Comparison of ENCODE assay signal across 1 cellular context in the genomic region with DNA sequence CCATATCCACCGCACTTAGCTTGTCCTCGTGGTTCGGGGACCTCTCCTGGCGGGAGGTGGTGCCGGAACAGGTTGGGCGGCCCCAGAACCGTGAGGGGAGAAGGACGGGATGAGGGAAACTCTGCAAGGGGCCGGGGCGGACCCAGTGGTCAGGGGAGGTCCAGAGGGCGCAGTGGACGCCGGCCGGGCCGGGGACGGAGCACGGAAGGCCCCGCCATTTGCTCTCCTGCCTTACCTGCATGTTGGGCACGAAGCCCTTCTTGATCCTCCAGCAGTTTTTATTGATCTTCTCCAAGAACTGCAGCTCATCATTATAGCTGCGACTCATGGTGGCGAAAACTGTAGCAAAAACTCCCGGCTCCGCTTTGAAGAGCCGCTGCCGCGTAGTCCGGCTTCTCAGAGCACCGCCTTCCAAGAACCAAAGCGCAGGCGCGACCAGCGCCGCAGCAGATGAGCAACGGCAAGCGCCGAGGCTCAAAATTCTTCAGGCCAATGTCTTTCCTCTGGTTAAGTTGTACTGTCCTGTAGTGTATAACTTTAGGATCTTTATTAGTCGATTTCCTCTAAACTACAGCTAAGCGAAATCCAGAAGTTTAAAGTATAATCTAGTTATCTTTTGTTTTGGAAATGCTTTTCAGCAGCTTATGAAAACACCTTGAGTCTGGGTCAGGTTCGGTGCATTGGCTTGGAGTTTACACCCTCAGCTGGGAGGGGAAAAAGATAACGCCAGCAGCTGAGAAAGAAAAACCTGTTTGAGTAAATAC.
TF ChIP-seq lines count a peak whose summit lies in the region.

A gene (minus strand): TSS at position 419 of the 764 bp plus-strand sequence. CDS start 91 bp downstream, at position 328.

TF ChIP-seq in HepG2, 621 proteins besides CTCF, POLR2A, EP300 and RAD21 (continued from another document and continues in another):
- TF ChIP-seq, protein P1, sequence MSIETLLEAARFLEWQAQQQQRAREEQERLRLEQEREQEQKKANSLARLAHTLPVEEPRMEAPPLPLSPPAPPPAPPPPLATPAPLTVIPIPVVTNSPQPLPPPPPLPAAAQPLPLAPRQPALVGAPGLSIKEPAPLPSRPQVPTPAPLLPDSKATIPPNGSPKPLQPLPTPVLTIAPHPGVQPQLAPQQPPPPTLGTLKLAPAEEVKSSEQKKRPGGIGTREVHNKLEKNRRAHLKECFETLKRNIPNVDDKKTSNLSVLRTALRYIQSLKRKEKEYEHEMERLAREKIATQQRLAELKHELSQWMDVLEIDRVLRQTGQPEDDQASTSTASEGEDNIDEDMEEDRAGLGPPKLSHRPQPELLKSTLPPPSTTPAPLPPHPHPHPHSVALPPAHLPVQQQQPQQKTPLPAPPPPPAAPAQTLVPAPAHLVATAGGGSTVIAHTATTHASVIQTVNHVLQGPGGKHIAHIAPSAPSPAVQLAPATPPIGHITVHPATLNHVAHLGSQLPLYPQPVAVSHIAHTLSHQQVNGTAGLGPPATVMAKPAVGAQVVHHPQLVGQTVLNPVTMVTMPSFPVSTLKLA (IDR thresholded peaks at IDR 0.05) = no peak
- no peak for TF ChIP-seq DNMT1 (CRISPR knock-in tag; IDR thresholded peaks at IDR 0.05)
- TF ChIP-seq, protein P2, sequence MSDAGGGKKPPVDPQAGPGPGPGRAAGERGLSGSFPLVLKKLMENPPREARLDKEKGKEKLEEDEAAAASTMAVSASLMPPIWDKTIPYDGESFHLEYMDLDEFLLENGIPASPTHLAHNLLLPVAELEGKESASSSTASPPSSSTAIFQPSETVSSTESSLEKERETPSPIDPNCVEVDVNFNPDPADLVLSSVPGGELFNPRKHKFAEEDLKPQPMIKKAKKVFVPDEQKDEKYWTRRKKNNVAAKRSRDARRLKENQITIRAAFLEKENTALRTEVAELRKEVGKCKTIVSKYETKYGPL (CRISPR knock-in tag; IDR thresholded peaks at IDR 0.05) = no peak; the same call in 1 of the 2 replicates
- TF ChIP-seq MXD4 (CRISPR knock-in tag; IDR thresholded peaks at IDR 0.05) = no peak
- TF ChIP-seq SRSF1 (optimal IDR thresholded peaks at IDR 0.05; ENCODE audit: low read depth, low read length) = no peak
- TF ChIP-seq ZNF652 (CRISPR knock-in tag; IDR thresholded peaks at IDR 0.05; ENCODE audit: borderline replicate concordance, low read depth) = no peak
- TF ChIP-seq CREB1 (IDR thresholded peaks at IDR 0.05) = no peak
- peak; percentile 55 for TF ChIP-seq CREB1 (CRISPR knock-in tag; IDR thresholded peaks at IDR 0.05)
- no peak for TF ChIP-seq KLF15 (CRISPR knock-in tag; IDR thresholded peaks at IDR 0.05; ENCODE audit: borderline replicate concordance)
- TF ChIP-seq TGIF2 (CRISPR knock-in tag; IDR thresholded peaks at IDR 0.05) = peak; percentile 66; the same call in 1 of the 2 replicates
- TF ChIP-seq, protein P3, sequence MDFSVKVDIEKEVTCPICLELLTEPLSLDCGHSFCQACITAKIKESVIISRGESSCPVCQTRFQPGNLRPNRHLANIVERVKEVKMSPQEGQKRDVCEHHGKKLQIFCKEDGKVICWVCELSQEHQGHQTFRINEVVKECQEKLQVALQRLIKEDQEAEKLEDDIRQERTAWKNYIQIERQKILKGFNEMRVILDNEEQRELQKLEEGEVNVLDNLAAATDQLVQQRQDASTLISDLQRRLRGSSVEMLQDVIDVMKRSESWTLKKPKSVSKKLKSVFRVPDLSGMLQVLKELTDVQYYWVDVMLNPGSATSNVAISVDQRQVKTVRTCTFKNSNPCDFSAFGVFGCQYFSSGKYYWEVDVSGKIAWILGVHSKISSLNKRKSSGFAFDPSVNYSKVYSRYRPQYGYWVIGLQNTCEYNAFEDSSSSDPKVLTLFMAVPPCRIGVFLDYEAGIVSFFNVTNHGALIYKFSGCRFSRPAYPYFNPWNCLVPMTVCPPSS (IDR thresholded peaks at IDR 0.05) = no peak
- 0 out of 2 replicates have a peak, but pooled peaks have one; percentile 8 for TF ChIP-seq ZNF331 (CRISPR knock-in tag; IDR thresholded peaks at IDR 0.05)
- TF ChIP-seq JDP2 (CRISPR knock-in tag; IDR thresholded peaks at IDR 0.05; ENCODE audit: borderline replicate concordance) = no peak
- no peak for TF ChIP-seq FOXC1 (CRISPR knock-in tag; IDR thresholded peaks at IDR 0.05; ENCODE audit: borderline replicate concordance)
- TF ChIP-seq ZNF781 (CRISPR knock-in tag; IDR thresholded peaks at IDR 0.05; ENCODE audit: borderline replicate concordance, not compliant biosample characterization) = no peak
- TF ChIP-seq ZNF367 (CRISPR knock-in tag; IDR thresholded peaks at IDR 0.05; ENCODE audit: borderline replicate concordance) = no peak
- no peak for TF ChIP-seq ARID2 (CRISPR knock-in tag; IDR thresholded peaks at IDR 0.05; ENCODE audit: borderline replicate concordance)
- peak; percentile 45; the same call in 1 of the 2 replicates for TF ChIP-seq ZNF747 (CRISPR knock-in tag; IDR thresholded peaks at IDR 0.05; ENCODE audit: borderline replicate concordance)
- no peak for TF ChIP-seq MAFF (IDR thresholded peaks at IDR 0.05; ENCODE audit: low read depth, low read length)
- TF ChIP-seq POLR2AphosphoS2 (IDR thresholded peaks at IDR 0.05; ENCODE audit: low read depth, low read length) = no peak
- TF ChIP-seq KLF6 (CRISPR knock-in tag; IDR thresholded peaks at IDR 0.05) = no peak
- TF ChIP-seq EED (CRISPR knock-in tag; IDR thresholded peaks at IDR 0.05) = no peak; the same call in 1 of the 2 replicates
- TF ChIP-seq, protein P4, sequence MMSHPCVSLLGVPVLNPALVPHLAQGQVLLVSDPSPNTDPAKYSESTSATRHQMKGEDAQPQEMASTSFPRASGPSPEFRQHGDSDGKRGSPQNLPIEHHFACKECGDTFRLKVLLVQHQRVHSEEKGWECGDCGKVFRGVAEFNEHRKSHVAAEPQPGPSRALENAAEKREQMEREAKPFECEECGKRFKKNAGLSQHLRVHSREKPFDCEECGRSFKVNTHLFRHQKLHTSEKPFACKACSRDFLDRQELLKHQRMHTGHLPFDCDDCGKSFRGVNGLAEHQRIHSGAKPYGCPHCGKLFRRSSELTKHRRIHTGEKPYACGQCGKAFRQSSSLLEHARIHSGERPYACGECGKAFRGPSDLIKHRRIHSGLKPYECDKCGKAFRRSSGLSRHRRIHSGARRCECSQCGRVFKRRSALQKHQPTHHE (CRISPR knock-in tag; IDR thresholded peaks at IDR 0.05; ENCODE audit: borderline replicate concordance) = no peak
- no peak for TF ChIP-seq SSRP1 (CRISPR knock-in tag; IDR thresholded peaks at IDR 0.05)
- peak; percentile 47; the same call in 1 of the 2 replicates for TF ChIP-seq MTA1 (CRISPR knock-in tag; IDR thresholded peaks at IDR 0.05; ENCODE audit: borderline replicate concordance)
- TF ChIP-seq, protein P5, sequence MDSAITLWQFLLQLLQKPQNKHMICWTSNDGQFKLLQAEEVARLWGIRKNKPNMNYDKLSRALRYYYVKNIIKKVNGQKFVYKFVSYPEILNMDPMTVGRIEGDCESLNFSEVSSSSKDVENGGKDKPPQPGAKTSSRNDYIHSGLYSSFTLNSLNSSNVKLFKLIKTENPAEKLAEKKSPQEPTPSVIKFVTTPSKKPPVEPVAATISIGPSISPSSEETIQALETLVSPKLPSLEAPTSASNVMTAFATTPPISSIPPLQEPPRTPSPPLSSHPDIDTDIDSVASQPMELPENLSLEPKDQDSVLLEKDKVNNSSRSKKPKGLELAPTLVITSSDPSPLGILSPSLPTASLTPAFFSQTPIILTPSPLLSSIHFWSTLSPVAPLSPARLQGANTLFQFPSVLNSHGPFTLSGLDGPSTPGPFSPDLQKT (CRISPR knock-in tag; IDR thresholded peaks at IDR 0.05; ENCODE audit: borderline replicate concordance) = no peak
- TF ChIP-seq IKZF1 (IDR thresholded peaks at IDR 0.05) = no peak
- TF ChIP-seq ZNF441 (CRISPR knock-in tag; IDR thresholded peaks at IDR 0.05; ENCODE audit: borderline replicate concordance) = no peak
- TF ChIP-seq, protein P6, sequence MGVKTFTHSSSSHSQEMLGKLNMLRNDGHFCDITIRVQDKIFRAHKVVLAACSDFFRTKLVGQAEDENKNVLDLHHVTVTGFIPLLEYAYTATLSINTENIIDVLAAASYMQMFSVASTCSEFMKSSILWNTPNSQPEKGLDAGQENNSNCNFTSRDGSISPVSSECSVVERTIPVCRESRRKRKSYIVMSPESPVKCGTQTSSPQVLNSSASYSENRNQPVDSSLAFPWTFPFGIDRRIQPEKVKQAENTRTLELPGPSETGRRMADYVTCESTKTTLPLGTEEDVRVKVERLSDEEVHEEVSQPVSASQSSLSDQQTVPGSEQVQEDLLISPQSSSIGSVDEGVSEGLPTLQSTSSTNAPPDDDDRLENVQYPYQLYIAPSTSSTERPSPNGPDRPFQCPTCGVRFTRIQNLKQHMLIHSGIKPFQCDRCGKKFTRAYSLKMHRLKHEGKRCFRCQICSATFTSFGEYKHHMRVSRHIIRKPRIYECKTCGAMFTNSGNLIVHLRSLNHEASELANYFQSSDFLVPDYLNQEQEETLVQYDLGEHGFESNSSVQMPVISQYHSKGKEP (CRISPR knock-in tag; IDR thresholded peaks at IDR 0.05) = no peak
- TF ChIP-seq, protein P7, sequence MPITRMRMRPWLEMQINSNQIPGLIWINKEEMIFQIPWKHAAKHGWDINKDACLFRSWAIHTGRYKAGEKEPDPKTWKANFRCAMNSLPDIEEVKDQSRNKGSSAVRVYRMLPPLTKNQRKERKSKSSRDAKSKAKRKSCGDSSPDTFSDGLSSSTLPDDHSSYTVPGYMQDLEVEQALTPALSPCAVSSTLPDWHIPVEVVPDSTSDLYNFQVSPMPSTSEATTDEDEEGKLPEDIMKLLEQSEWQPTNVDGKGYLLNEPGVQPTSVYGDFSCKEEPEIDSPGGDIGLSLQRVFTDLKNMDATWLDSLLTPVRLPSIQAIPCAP (CRISPR knock-in tag; IDR thresholded peaks at IDR 0.05; ENCODE audit: low read depth) = no peak
- TF ChIP-seq ATRX (CRISPR knock-in tag; IDR thresholded peaks at IDR 0.05; ENCODE audit: borderline replicate concordance) = no peak
- TF ChIP-seq ADNP (CRISPR knock-in tag; IDR thresholded peaks at IDR 0.05) = no peak
- TF ChIP-seq, protein P8, sequence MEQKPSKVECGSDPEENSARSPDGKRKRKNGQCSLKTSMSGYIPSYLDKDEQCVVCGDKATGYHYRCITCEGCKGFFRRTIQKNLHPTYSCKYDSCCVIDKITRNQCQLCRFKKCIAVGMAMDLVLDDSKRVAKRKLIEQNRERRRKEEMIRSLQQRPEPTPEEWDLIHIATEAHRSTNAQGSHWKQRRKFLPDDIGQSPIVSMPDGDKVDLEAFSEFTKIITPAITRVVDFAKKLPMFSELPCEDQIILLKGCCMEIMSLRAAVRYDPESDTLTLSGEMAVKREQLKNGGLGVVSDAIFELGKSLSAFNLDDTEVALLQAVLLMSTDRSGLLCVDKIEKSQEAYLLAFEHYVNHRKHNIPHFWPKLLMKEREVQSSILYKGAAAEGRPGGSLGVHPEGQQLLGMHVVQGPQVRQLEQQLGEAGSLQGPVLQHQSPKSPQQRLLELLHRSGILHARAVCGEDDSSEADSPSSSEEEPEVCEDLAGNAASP (CRISPR knock-in tag; IDR thresholded peaks at IDR 0.05; ENCODE audit: borderline replicate concordance) = no peak
- TF ChIP-seq, protein P9, sequence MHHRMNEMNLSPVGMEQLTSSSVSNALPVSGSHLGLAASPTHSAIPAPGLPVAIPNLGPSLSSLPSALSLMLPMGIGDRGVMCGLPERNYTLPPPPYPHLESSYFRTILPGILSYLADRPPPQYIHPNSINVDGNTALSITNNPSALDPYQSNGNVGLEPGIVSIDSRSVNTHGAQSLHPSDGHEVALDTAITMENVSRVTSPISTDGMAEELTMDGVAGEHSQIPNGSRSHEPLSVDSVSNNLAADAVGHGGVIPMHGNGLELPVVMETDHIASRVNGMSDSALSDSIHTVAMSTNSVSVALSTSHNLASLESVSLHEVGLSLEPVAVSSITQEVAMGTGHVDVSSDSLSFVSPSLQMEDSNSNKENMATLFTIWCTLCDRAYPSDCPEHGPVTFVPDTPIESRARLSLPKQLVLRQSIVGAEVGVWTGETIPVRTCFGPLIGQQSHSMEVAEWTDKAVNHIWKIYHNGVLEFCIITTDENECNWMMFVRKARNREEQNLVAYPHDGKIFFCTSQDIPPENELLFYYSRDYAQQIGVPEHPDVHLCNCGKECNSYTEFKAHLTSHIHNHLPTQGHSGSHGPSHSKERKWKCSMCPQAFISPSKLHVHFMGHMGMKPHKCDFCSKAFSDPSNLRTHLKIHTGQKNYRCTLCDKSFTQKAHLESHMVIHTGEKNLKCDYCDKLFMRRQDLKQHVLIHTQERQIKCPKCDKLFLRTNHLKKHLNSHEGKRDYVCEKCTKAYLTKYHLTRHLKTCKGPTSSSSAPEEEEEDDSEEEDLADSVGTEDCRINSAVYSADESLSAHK (CRISPR knock-in tag; IDR thresholded peaks at IDR 0.05; ENCODE audit: borderline replicate concordance) = no peak
- no peak; the same call in 1 of the 2 replicates for TF ChIP-seq EHMT2 (IDR thresholded peaks at IDR 0.05; ENCODE audit: borderline replicate concordance, low read depth, low read length)
- TF ChIP-seq ZFP90 (CRISPR knock-in tag; IDR thresholded peaks at IDR 0.05; ENCODE audit: borderline replicate concordance) = peak; percentile 42; the same call in 1 of the 2 replicates
- TF ChIP-seq PHF21A (CRISPR knock-in tag; IDR thresholded peaks at IDR 0.05) = 0 out of 2 replicates have a peak, but pooled peaks have one; percentile 26
- TF ChIP-seq MLLT10 (CRISPR knock-in tag; IDR thresholded peaks at IDR 0.05) = no peak
- no peak for TF ChIP-seq ZFP1 (CRISPR knock-in tag; IDR thresholded peaks at IDR 0.05)
- peak; percentile 83 for TF ChIP-seq SAP130 (CRISPR knock-in tag; IDR thresholded peaks at IDR 0.05; ENCODE audit: low read depth)
- TF ChIP-seq ZNF12 (CRISPR knock-in tag; IDR thresholded peaks at IDR 0.05) = no peak
- TF ChIP-seq, protein P10, sequence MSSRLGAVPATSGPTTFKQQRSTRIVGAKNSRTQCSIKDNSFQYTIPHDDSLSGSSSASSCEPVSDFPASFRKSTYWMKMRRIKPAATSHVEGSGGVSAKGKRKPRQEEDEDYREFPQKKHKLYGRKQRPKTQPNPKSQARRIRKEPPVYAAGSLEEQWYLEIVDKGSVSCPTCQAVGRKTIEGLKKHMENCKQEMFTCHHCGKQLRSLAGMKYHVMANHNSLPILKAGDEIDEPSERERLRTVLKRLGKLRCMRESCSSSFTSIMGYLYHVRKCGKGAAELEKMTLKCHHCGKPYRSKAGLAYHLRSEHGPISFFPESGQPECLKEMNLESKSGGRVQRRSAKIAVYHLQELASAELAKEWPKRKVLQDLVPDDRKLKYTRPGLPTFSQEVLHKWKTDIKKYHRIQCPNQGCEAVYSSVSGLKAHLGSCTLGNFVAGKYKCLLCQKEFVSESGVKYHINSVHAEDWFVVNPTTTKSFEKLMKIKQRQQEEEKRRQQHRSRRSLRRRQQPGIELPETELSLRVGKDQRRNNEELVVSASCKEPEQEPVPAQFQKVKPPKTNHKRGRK (CRISPR knock-in tag; IDR thresholded peaks at IDR 0.05) = no peak
- no peak for TF ChIP-seq ZNF878 (CRISPR knock-in tag; IDR thresholded peaks at IDR 0.05)
- TF ChIP-seq, protein P11, sequence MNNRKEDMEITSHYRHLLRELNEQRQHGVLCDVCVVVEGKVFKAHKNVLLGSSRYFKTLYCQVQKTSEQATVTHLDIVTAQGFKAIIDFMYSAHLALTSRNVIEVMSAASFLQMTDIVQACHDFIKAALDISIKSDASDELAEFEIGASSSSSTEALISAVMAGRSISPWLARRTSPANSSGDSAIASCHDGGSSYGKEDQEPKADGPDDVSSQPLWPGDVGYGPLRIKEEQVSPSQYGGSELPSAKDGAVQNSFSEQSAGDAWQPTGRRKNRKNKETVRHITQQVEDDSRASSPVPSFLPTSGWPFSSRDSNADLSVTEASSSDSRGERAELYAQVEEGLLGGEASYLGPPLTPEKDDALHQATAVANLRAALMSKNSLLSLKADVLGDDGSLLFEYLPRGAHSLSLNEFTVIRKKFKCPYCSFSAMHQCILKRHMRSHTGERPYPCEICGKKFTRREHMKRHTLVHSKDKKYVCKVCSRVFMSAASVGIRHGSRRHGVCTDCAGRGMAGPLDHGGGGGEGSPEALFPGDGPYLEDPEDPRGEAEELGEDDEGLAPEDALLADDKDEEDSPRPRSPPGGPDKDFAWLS (CRISPR knock-in tag; IDR thresholded peaks at IDR 0.05; ENCODE audit: borderline replicate concordance) = no peak
